Comparison of ENCODE assay signal across 8 cellular contexts in the genomic region with DNA sequence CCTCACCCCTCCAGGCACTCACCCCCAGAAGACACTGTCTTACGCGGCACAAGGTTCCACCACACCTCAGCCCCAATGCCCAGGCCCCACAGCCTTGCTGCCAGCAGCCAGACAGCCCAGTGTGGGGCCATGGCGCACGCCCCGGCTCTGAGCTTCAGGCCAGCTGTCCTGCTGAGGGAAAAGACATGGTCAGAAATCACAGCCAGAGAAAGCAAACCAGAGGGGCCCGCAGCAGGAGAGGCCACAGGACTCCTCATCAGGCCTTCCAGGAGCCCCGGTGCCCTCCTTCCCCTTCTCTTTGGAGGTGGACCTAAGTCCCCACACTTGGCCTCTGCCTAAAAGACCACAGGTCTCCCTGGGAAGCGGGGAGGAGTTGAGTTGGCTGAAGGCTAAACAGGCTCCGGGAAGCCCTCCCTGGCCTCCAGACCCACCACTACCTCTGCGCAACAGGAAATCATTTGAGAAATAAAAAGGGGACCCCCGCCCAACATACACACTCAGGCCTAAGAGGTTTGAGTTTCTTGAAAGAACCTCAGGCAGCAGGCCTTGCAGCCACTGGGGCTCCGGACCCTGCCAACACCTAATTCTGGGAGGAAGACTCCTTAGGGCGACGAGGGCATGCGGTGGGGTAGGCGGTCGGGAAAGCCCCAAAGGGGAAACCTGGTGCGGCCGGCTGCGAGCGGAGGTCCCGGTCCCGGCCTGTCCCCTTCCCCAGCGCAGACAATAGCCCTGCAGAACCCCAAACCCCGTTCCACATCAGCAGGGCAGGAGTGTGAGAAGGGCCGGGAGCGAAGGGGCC. TPM values are rescaled to one million over a fixed set of nuclear protein-coding genes. Genes with fewer than 3 reads are reported as not detected.
DNase-seq lines count a peak whose midpoint lies in the region; ATAC-seq and TF ChIP-seq lines count a peak whose summit lies in the region.

No MANE protein-coding gene starts in this region.

- intact Hi-C loops in Calu3 (cut with micrococcal nuclease; ENCODE audit: unreplicated experiment): no loop called here

- no peaks in the 10 kb centered on the region for H3K36me3 ChIP-seq in hepatocyte (replicated peaks; ENCODE audit: insufficient read depth, low read depth)
- H3K36me3 ChIP-seq in skeletal muscle tissue (ENCODE audit: control insufficient read depth in 3 of 3, insufficient read depth in 3 of 3, low read length in 3 of 3): peaks cover 35 to 40% (median 39%) of the 10 kb centered on the region in 3 donors

- H3K79me2 ChIP-seq in hepatocyte: peaks cover 57% of the 10 kb centered on the region

- H3K4me3 ChIP-seq in hepatocyte (peak overlapping the region; percentile 100), skeletal muscle tissue (ENCODE audit: low read length in 3 of 3) (peak overlapping the region; percentile 71 to 80 (median 71))

- no peaks in the 10 kb centered on the region for H3K27me3 Mint-ChIP-seq in Calu3 (ENCODE audit: unreplicated experiment)

- H3K36me3 Mint-ChIP-seq in Calu3 (ENCODE audit: insufficient read depth, unreplicated experiment): peaks cover 51% of the 10 kb centered on the region

- no peak overlapping the region for H2AFZ ChIP-seq in hepatocyte

- CTCF ChIA-PET in Calu3 (lab: Charles Lee): interaction anchor here (0.6 to 1.4 kb wide), 4 partner anchors 10 to 341 kb away, joined by 4 to 23 read pairs (median 6); a partner anchor contains a TSS

- no peaks in the 10 kb centered on the region for H3K4me1 Mint-ChIP-seq in Calu3 (ENCODE audit: low read depth, unreplicated experiment)

- H3K27ac ChIP-seq in hepatocyte: peak overlapping the region; percentile 100
- H3K27ac ChIP-seq in skeletal muscle tissue (ENCODE audit: low read depth, low read length): peak overlapping the region; percentile 89

- H3K9me3 ChIP-seq in hepatocyte (ENCODE audit: low read depth): no peaks in the 10 kb centered on the region
- H3K9me3 ChIP-seq in skeletal muscle tissue (ENCODE audit: control insufficient read depth in 3 of 3, low read length in 3 of 3): no peaks in the 10 kb centered on the region

- 10% methylated on average over 27 of the region's 27 CpGs for WGBS in hepatocyte (ENCODE audit: low lambda C conversion rate, missing lambda C conversion rate)

- BruUV-seq in Calu3 (replicated peaks; lab: Mats Ljungman, UMichigan): TSS peak; percentile 49

- H3K4me3 Mint-ChIP-seq in Calu3 (ENCODE audit: low read depth, unreplicated experiment): peak overlapping the region; percentile 81

- H3K4me2 ChIP-seq in hepatocyte: peak overlapping the region; percentile 99

- H3K27me3 ChIP-seq in hepatocyte: no peaks in the 10 kb centered on the region
- H3K27me3 ChIP-seq in skeletal muscle tissue (ENCODE audit: control insufficient read depth in 3 of 3, insufficient read depth in 3 of 3, low read length in 3 of 3): no peaks in the 10 kb centered on the region

- TF ChIP-seq CTCF in Calu3 (IDR thresholded peaks at IDR 0.05; ENCODE audit: unreplicated experiment) (no peak), hepatocyte (IDR thresholded peaks at IDR 0.05; ENCODE audit: poor library complexity) (no peak)

- H4K20me1 ChIP-seq in hepatocyte (ENCODE audit: insufficient read depth, poor library complexity, severe bottlenecking): peaks cover 43% of the 10 kb centered on the region

- H3K4me1 ChIP-seq in hepatocyte (ENCODE audit: insufficient read depth): peaks cover 30% of the 10 kb centered on the region
- peaks cover 33 to 37% (median 36%) of the 10 kb centered on the region in 3 donors for H3K4me1 ChIP-seq in skeletal muscle tissue (ENCODE audit: control insufficient read depth in 3 of 3, insufficient read depth in 3 of 3, low read length in 3 of 3)

- no peaks in the 10 kb centered on the region for H3K9me2 ChIP-seq in hepatocyte (replicated peaks; ENCODE audit: insufficient read depth)

- peak overlapping the region; percentile 80 to 83 (median 83) for H3K9ac ChIP-seq in skeletal muscle tissue (ENCODE audit: low read depth in 1 of 3, low read length in 3 of 3)

- no peak for DNase-seq in Calu3
- DNase-seq in activated gamma-delta T cell treated with anti-CD3 and anti-CD28 coated beads, Interleukin-2, amount 50 U/mL, for 16 hours (ENCODE audit: low read depth): peak; percentile 10
- DNase-seq in hepatocyte (ENCODE audit: low spot score): no peak
- no peak for DNase-seq in KG1 (lab: John Stamatoyannopoulos, UW)
- DNase-seq in NCI-H748 treated with DMSO at 0.1 percent for 48 hours (lab: John Stamatoyannopoulos, UW): no peak
- DNase-seq in NCI-H2227 (lab: John Stamatoyannopoulos, UW; ENCODE audit: unreplicated experiment): no peak

- peak; percentile 21 for ATAC-seq in HG02678 (IDR thresholded peaks at IDR 0.05; ENCODE audit: unreplicated experiment)

- peak overlapping the region; percentile 52 for H3K27ac Mint-ChIP-seq in Calu3 (ENCODE audit: unreplicated experiment)

- H3K9me3 Mint-ChIP-seq in Calu3 (ENCODE audit: low read depth, unreplicated experiment): no peaks in the 10 kb centered on the region

RNA-seq across cellular contexts. Expression of a gene that starts 1.9 kb away (rescaled TPM):
- total RNA-seq in Calu3 (2022) (23.8 and 25.3 TPM in 2 replicates), hepatocyte (30.2 and 37.5 TPM in 2 replicates), skeletal muscle tissue (29.7 TPM)
- 28.6 and 33.4 TPM in 2 replicates for polyA plus RNA-seq in hepatocyte

RNA-seq across cellular contexts. Expression of a gene that starts 10.1 kb away (rescaled TPM):
- total RNA-seq in Calu3 (2022) (12.2 and 14.1 TPM in 2 replicates), hepatocyte (9.0 and 13.6 TPM in 2 replicates), skeletal muscle tissue (3.7 TPM)
- polyA plus RNA-seq in hepatocyte: 25.6 and 34.9 TPM in 2 replicates

RNA-seq across cellular contexts. Expression of a gene that starts 24.1 kb away (rescaled TPM):
- total RNA-seq in Calu3 (2022) (6.5 and 7.5 TPM in 2 replicates), hepatocyte (1.8 and 2.0 TPM in 2 replicates), skeletal muscle tissue (5.2 TPM)
- 4.4 and 4.7 TPM in 2 replicates for polyA plus RNA-seq in hepatocyte

RNA-seq across cellular contexts. Expression of a gene that starts 51.9 kb away (rescaled TPM):
- total RNA-seq in Calu3 (2022) (22.5 and 25.1 TPM in 2 replicates), hepatocyte (17.0 and 17.1 TPM in 2 replicates), skeletal muscle tissue (4.2 TPM)
- 23.7 and 25.8 TPM in 2 replicates for polyA plus RNA-seq in hepatocyte
